21 cellular contexts compared by ENCODE assay signal in genomic region chr2:168626610-168627009, GRCh38.
DNase-seq lines count a peak whose midpoint lies in the region; ATAC-seq, FAIRE-seq and TF ChIP-seq lines count a peak whose summit lies in the region.
"Had no signal": no experiment of that assay in that cellular context is flagged by ENCODE, and none has a peak within 500 bp of the region (broad histone marks: within the 10 kb centered on the region; RNA-seq: fewer than 3 reads in every experiment).

No MANE protein-coding gene starts in this region.

- H3K27ac Mint-ChIP-seq in endodermal cell: peak overlapping the region; percentile 48
- peak overlapping the region in 5 of 9 donors; percentile 13 to 56 (median 30) for H3K27ac Mint-ChIP-seq in naive thymus-derived CD4-positive, alpha-beta T cell
- H3K27ac Mint-ChIP-seq: activated naive CD4-positive, alpha-beta T cell treated with anti-CD3 and anti-CD28 coated beads, Interleukin-2, amount 10 ng/mL, durations not matched to agents 7 days and 5 days; activated T-cell treated with anti-CD3 and anti-CD28 coated beads, Interleukin-2, amount 50 U/mL, for 72 hours; progenitor cell of endocrine pancreas had no signal

- H3K4me3 ChIP-seq in HUES64 (ENCODE audit: low read length) (no peak overlapping the region), endodermal cell (ENCODE audit: low read length) (no peak overlapping the region)
- H3K4me3 ChIP-seq in naive thymus-derived CD4-positive, alpha-beta T cell (ENCODE audit: low read length): no peak overlapping the region
- H3K4me3 ChIP-seq: dorsolateral prefrontal cortex, hepatocyte, vagina had no signal

- POLR2A ChIA-PET in naive thymus-derived CD4-positive, alpha-beta T cell (lab: Charles Lee): no interaction called here

- H3K4me3 Mint-ChIP-seq in endodermal cell: no peak overlapping the region
- peak overlapping the region in 2 of 10 donors; percentile 11 to 26 for H3K4me3 Mint-ChIP-seq in naive thymus-derived CD4-positive, alpha-beta T cell
- H3K4me3 Mint-ChIP-seq: activated naive CD4-positive, alpha-beta T cell treated with anti-CD3 and anti-CD28 coated beads, Interleukin-2, amount 10 ng/mL, durations not matched to agents 7 days and 5 days; activated T-cell treated with anti-CD3 and anti-CD28 coated beads, Interleukin-2, amount 50 U/mL, for 72 hours; neural crest cell had no signal

- FAIRE-seq in D721Med (lab: Jason Lieb, UNC): peak; percentile 38

- H3K36me3 ChIP-seq in HUES64 (ENCODE audit: insufficient read depth, low read length) (no peaks in the 10 kb centered on the region), endodermal cell (ENCODE audit: control insufficient read depth, insufficient read depth, low read length) (no peaks in the 10 kb centered on the region)
- H3K36me3 ChIP-seq in naive thymus-derived CD4-positive, alpha-beta T cell (ENCODE audit: control insufficient read depth in 2 of 3, insufficient read depth in 3 of 3, low read length in 3 of 3): no peaks in the 10 kb centered on the region
- H3K36me3 ChIP-seq: vagina had no signal

- H3K27ac ChIP-seq in HUES64 (ENCODE audit: low read depth, low read length) (peak overlapping the region; percentile 33; the same call in 1 of the 2 replicates), endodermal cell (ENCODE audit: low read depth, low read length) (no peak overlapping the region)
- no peak overlapping the region for H3K27ac ChIP-seq in naive thymus-derived CD4-positive, alpha-beta T cell (ENCODE audit: low read depth, low read length)
- H3K27ac ChIP-seq: C4-2B, hepatocyte, vagina had no signal

- no peaks in the 10 kb centered on the region for H3K27me3 Mint-ChIP-seq in endodermal cell (ENCODE audit: insufficient read depth)
- no peaks in the 10 kb centered on the region for H3K27me3 Mint-ChIP-seq in naive thymus-derived CD4-positive, alpha-beta T cell
- H3K27me3 Mint-ChIP-seq: activated naive CD4-positive, alpha-beta T cell treated with anti-CD3 and anti-CD28 coated beads, Interleukin-2, amount 10 ng/mL, durations not matched to agents 7 days and 5 days; progenitor cell of endocrine pancreas had no signal

- peaks cover 2% of the 10 kb centered on the region for H3K36me3 Mint-ChIP-seq in endodermal cell (ENCODE audit: low read depth)
- peaks cover 0 to 10% (median 4%) of the 10 kb centered on the region in 5 donors for H3K36me3 Mint-ChIP-seq in naive thymus-derived CD4-positive, alpha-beta T cell
- H3K36me3 Mint-ChIP-seq: activated naive CD4-positive, alpha-beta T cell treated with anti-CD3 and anti-CD28 coated beads, Interleukin-2, amount 10 ng/mL, durations not matched to agents 7 days and 5 days had no signal

- no peaks in the 10 kb centered on the region for H3K9me3 ChIP-seq in HUES64 (ENCODE audit: insufficient read depth, low read depth, low read length)
- no peaks in the 10 kb centered on the region for H3K9me3 ChIP-seq in endodermal cell (ENCODE audit: control insufficient read depth, low read length)
- H3K9me3 ChIP-seq in naive thymus-derived CD4-positive, alpha-beta T cell (ENCODE audit: control insufficient read depth in 2 of 3, low read length in 3 of 3): no peaks in the 10 kb centered on the region
- H3K9me3 ChIP-seq: vagina had no signal

- H3K4me1 ChIP-seq in HUES64 (ENCODE audit: insufficient read depth, low read length) (peaks cover 31% of the 10 kb centered on the region), endodermal cell (ENCODE audit: control insufficient read depth, insufficient read depth, low read length) (peaks cover 5% of the 10 kb centered on the region)
- peaks cover 0 to 14% of the 10 kb centered on the region in 2 donors for H3K4me1 ChIP-seq in naive thymus-derived CD4-positive, alpha-beta T cell (ENCODE audit: control insufficient read depth in 2 of 2, insufficient read depth in 2 of 2, low read length in 2 of 2)
- H3K4me1 ChIP-seq: vagina had no signal

- 67% methylated on average over 4 of the region's 4 CpGs for whole genome bisulfite sequencing in HUES64
- WGBS in endodermal cell (ENCODE audit: insufficient coverage in 1 of 2, insufficient read length in 1 of 2), 2 experiments: 50 to 88% methylated on average over 1 to 4 of the region's 4 CpGs

- H3K9ac ChIP-seq in HUES64 (ENCODE audit: low read depth, low read length) (peak overlapping the region; percentile 36; the same call in 1 of the 2 replicates), endodermal cell (ENCODE audit: extremely low read depth, low read length, poor library complexity, severe bottlenecking) (no peak overlapping the region)

- H3K27me3 ChIP-seq in HUES64 (ENCODE audit: insufficient read depth, low read length) (no peaks in the 10 kb centered on the region), endodermal cell (ENCODE audit: control insufficient read depth, insufficient read depth, low read length, poor library complexity, severe bottlenecking) (no peaks in the 10 kb centered on the region)
- no peaks in the 10 kb centered on the region for H3K27me3 ChIP-seq in naive thymus-derived CD4-positive, alpha-beta T cell (ENCODE audit: control insufficient read depth in 2 of 2, insufficient read depth in 2 of 2, low read length in 2 of 2)
- H3K27me3 ChIP-seq: dorsolateral prefrontal cortex, hepatocyte, vagina had no signal

- ATAC-seq in naive thymus-derived CD4-positive, alpha-beta T cell: no peak
- ATAC-seq: activated T-cell treated with anti-CD3 and anti-CD28 coated beads, Interleukin-2, amount 50 U/mL, for 72 hours had no signal

- TF ChIP-seq CTCF in D721Med (IDR thresholded peaks at IDR 0.05; ENCODE audit: insufficient read depth, missing control alignments): no peak
- TF ChIP-seq CTCF in endodermal cell (conservative IDR thresholded peaks at IDR 0.05): no peak

- CTCF ChIA-PET in naive thymus-derived CD4-positive, alpha-beta T cell (lab: Charles Lee): no interaction called here

- intact Hi-C loops in naive thymus-derived CD4-positive, alpha-beta T cell (cut with micrococcal nuclease): loop anchor here in 1 of 2 donors (5.0 kb wide), 1 partner anchor 279 kb away; no protein-coding TSS in a partner anchor

- DNase-seq in D721Med (ENCODE audit: insufficient read length, low spot score): no peak
- DNase-seq in endodermal cell: no peak
- DNase-seq in naive thymus-derived CD4-positive, alpha-beta T cell: no peak
- DNase-seq in NCI-H446 treated with DMSO at 0.1 percent for 48 hours (lab: John Stamatoyannopoulos, UW): no peak
- DNase-seq in mesenteric fat pad (ENCODE audit: low spot score): no peak
- no peak for DNase-seq in NCI-H1417 treated with DMSO at 0.1 percent for 48 hours (lab: John Stamatoyannopoulos, UW)
- no peak for DNase-seq in NCI-H146 treated with DMSO at 0.1 percent for 48 hours (lab: John Stamatoyannopoulos, UW; ENCODE audit: unreplicated experiment)
- DNase-seq: activated naive CD4-positive, alpha-beta T cell treated with anti-CD3 and anti-CD28 coated beads, Interleukin-2, amount 10 ng/mL, durations not matched to agents 7 days and 5 days; activated T-cell treated with anti-CD3 and anti-CD28 coated beads, Interleukin-2, amount 50 U/mL, for 72 hours; amygdala; caudate nucleus; dorsolateral prefrontal cortex; NCI-H187; NCI-H2227 treated with DMSO at 0.1 percent for 48 hours; NCI-H748 treated with DMSO at 0.1 percent for 48 hours had no signal

- H3K9me3 Mint-ChIP-seq in endodermal cell: no peaks in the 10 kb centered on the region
- no peaks in the 10 kb centered on the region for H3K9me3 Mint-ChIP-seq in naive thymus-derived CD4-positive, alpha-beta T cell
- H3K9me3 Mint-ChIP-seq: activated naive CD4-positive, alpha-beta T cell treated with anti-CD3 and anti-CD28 coated beads, Interleukin-2, amount 10 ng/mL, durations not matched to agents 7 days and 5 days; activated T-cell treated with anti-CD3 and anti-CD28 coated beads, Interleukin-2, amount 50 U/mL, for 72 hours; neural crest cell had no signal

- peaks cover 33% of the 10 kb centered on the region for H3K4me1 Mint-ChIP-seq in endodermal cell
- peaks cover 6 to 76% (median 52%) of the 10 kb centered on the region in 7 donors for H3K4me1 Mint-ChIP-seq in naive thymus-derived CD4-positive, alpha-beta T cell
